In genomic region chr4:88765729-88766128, GRCh38 we compare ENCODE assay signal across 7 cellular contexts.
DNase-seq lines count a peak whose midpoint lies in the region; ATAC-seq, FAIRE-seq and TF ChIP-seq lines count a peak whose summit lies in the region.

No MANE protein-coding gene starts in this region.

- no peak for TF ChIP-seq POLR2A in IMR-90 (IDR thresholded peaks at IDR 0.05; ENCODE audit: low read depth, low read length)

- no peak overlapping the region for H4K91ac ChIP-seq in IMR-90 (ENCODE audit: insufficient read depth, low read depth, low read length)

- no peak for TF ChIP-seq CTCF in IMR-90 (conservative IDR thresholded peaks at IDR 0.05; ENCODE audit: low read depth, low read length)
- TF ChIP-seq CTCF in cardiac fibroblast (IDR thresholded peaks at IDR 0.05; ENCODE audit: low read depth, low read length) = no peak
- TF ChIP-seq CTCF in keratinocyte (optimal IDR thresholded peaks at IDR 0.05 in 1 of 3, IDR thresholded peaks at IDR 0.05 in 1 of 3, conservative IDR thresholded peaks at IDR 0.05 in 1 of 3; ENCODE audit: extremely low read depth in 1 of 3, insufficient read depth in 2 of 3, low read length in 3 of 3) = no peak

- TF ChIP-seq RAD21 in IMR-90 (IDR thresholded peaks at IDR 0.05; ENCODE audit: low read length) = no peak

- ATAC-seq in IMR-90 (ENCODE audit: low read depth) (peak; percentile 95), aorta (ENCODE audit: low FRiP score) (peak; percentile 70)

- CTCF ChIA-PET in IMR-90 (lab: Yijun Ruan, JAX) = interaction anchor here (0.8 kb wide), 1 partner anchor 10 kb away, joined by 3 read pairs; no protein-coding TSS in a partner anchor

- H3K27me3 ChIP-seq in IMR-90 (ENCODE audit: control insufficient read depth, insufficient read depth, low read length) (no peaks in the 10 kb centered on the region), keratinocyte (ENCODE audit: control insufficient read depth, extremely low read depth, insufficient read depth, low read length) (no peaks in the 10 kb centered on the region), aorta (ENCODE audit: control insufficient read depth in 1 of 2, insufficient read depth in 2 of 2, low read length in 1 of 2) (no peaks in the 10 kb centered on the region)

- H3K4ac ChIP-seq in IMR-90 (ENCODE audit: low read depth, low read length) = no peak overlapping the region

- H2BK15ac ChIP-seq in IMR-90 (ENCODE audit: low read depth, low read length) = no peak overlapping the region

- H2BK5ac ChIP-seq in IMR-90 (ENCODE audit: low read depth, low read length, poor library complexity, severe bottlenecking) = no peak overlapping the region

- POLR2A ChIA-PET in IMR-90 (lab: Charles Lee; ENCODE audit: unreplicated experiment) = no interaction called here

- FAIRE-seq in keratinocyte (lab: Jason Lieb, UNC) = peak; percentile 86

- in situ Hi-C loops in IMR-90 (cut with MboI; ENCODE audit: low sequenced_read_pairs) = no loop called here

- no peak overlapping the region for H3K14ac ChIP-seq in IMR-90 (replicated peaks; ENCODE audit: low read depth, low read length)

- H3K27ac ChIP-seq in IMR-90 (ENCODE audit: insufficient read depth, low read length) (no peak overlapping the region), keratinocyte (ENCODE audit: control insufficient read depth, insufficient read depth, low read length) (no peak overlapping the region), aorta (ENCODE audit: low read depth in 1 of 2, low read length in 2 of 2) (no peak overlapping the region)

- H3K9ac ChIP-seq in IMR-90 (ENCODE audit: low read depth, low read length) = no peak overlapping the region
- H3K9ac ChIP-seq in keratinocyte (ENCODE audit: control insufficient read depth, extremely low read depth, insufficient read depth, low read length) = no peak overlapping the region

- no peaks in the 10 kb centered on the region for H3K9me3 ChIP-seq in IMR-90 (ENCODE audit: control insufficient read depth, insufficient read depth, low read length)
- H3K9me3 ChIP-seq in keratinocyte (ENCODE audit: control insufficient read depth, low read depth, low read length) = no peaks in the 10 kb centered on the region
- no peaks in the 10 kb centered on the region for H3K9me3 ChIP-seq in aorta (ENCODE audit: control insufficient read depth, low read length)

- BruUV-seq in IMR-90 (replicated peaks; lab: Mats Ljungman, UMichigan) = no TSS peak

- H2BK120ac ChIP-seq in IMR-90 (ENCODE audit: low read depth, low read length) = no peak overlapping the region

- intact Hi-C loops in IMR-90 (cut with micrococcal nuclease) = no loop called here
- intact Hi-C loops in aorta (cut with DNase I) = no loop called here

- H4K8ac ChIP-seq in IMR-90 (ENCODE audit: low read depth in 2 of 2, low read length in 2 of 2) = no peak overlapping the region

- H4K5ac ChIP-seq in IMR-90 (ENCODE audit: low read depth, low read length) = no peak overlapping the region

- no peak overlapping the region for H3K56ac ChIP-seq in IMR-90 (ENCODE audit: extremely low read depth, insufficient read depth, low read length)

- H2BK20ac ChIP-seq in IMR-90 (ENCODE audit: low read depth, low read length) = no peak overlapping the region

- H3K79me2 ChIP-seq in keratinocyte (ENCODE audit: control insufficient read depth, insufficient read depth, low read length) = no peaks in the 10 kb centered on the region

- no peak overlapping the region for H3K18ac ChIP-seq in IMR-90 (ENCODE audit: low read depth, low read length)

- dilution Hi-C loops in IMR-90 (cut with HindIII; ENCODE audit: low sequenced_read_pairs, unreplicated experiment) (no loop called here), keratinocyte (cut with MboI; ENCODE audit: extremely low pct_ligation_motif_present, low sequenced_read_pairs) (no loop called here)

- WGBS in IMR-90 (ENCODE audit: extremely low coverage in 2 of 2, insufficient read length in 1 of 2), 2 experiments = no CpG with 5 or more reads among the region's 2 CpGs
- WGBS in aorta, 2 donors = 2 to 5% methylated on average over 2 of the region's 2 CpGs

- no peak overlapping the region for H2AFZ ChIP-seq in IMR-90 (replicated peaks; ENCODE audit: low read length, poor library complexity)
- no peak overlapping the region for H2AFZ ChIP-seq in keratinocyte (ENCODE audit: control insufficient read depth, low read length)

- peaks cover 6% of the 10 kb centered on the region for H3K36me3 ChIP-seq in IMR-90 (ENCODE audit: control insufficient read depth, insufficient read depth, low read length)
- no peaks in the 10 kb centered on the region for H3K36me3 ChIP-seq in keratinocyte (ENCODE audit: control insufficient read depth in 2 of 2, extremely low read depth in 1 of 2, insufficient read depth in 2 of 2, low read length in 2 of 2)
- H3K36me3 ChIP-seq in aorta (ENCODE audit: control insufficient read depth in 1 of 2, insufficient read depth in 2 of 2, low read length in 1 of 2) = no peaks in the 10 kb centered on the region

- no peaks in the 10 kb centered on the region for H3K79me1 ChIP-seq in IMR-90 (ENCODE audit: low read depth in 1 of 2, low read length in 2 of 2)

- H2AK9ac ChIP-seq in IMR-90 (replicated peaks; ENCODE audit: low read depth, low read length, poor library complexity) = no peak overlapping the region

- H4K20me1 ChIP-seq in IMR-90 (ENCODE audit: insufficient read depth, low read length) (no peaks in the 10 kb centered on the region), keratinocyte (ENCODE audit: control insufficient read depth, extremely low read depth, insufficient read depth, low read length) (no peaks in the 10 kb centered on the region)

- no peak overlapping the region for H2AK5ac ChIP-seq in IMR-90 (ENCODE audit: low read depth, low read length)

- H3K4me3 ChIP-seq in IMR-90 (ENCODE audit: insufficient read depth, low read depth, low read length) = no peak overlapping the region
- H3K4me3 ChIP-seq in cardiac fibroblast (replicated peaks in 1 of 2; ENCODE audit: low read depth in 2 of 2, low read length in 2 of 2) = no peak overlapping the region
- no peak overlapping the region for H3K4me3 ChIP-seq in keratinocyte (ENCODE audit: control insufficient read depth in 2 of 3, extremely low read depth in 1 of 3, insufficient read depth in 2 of 3, low read depth in 1 of 3, low read length in 3 of 3)
- no peak overlapping the region for H3K4me3 ChIP-seq in aorta (ENCODE audit: low read length in 2 of 2)

- no peaks in the 10 kb centered on the region; the same call in 1 of the 2 replicates for H3K4me1 ChIP-seq in IMR-90 (ENCODE audit: control insufficient read depth, insufficient read depth, low read length)
- H3K4me1 ChIP-seq in keratinocyte (ENCODE audit: control insufficient read depth, extremely low read depth, insufficient read depth, low read length) = no peaks in the 10 kb centered on the region
- peaks cover 0 to 7% of the 10 kb centered on the region in 2 donors for H3K4me1 ChIP-seq in aorta (ENCODE audit: control insufficient read depth in 1 of 2, insufficient read depth in 2 of 2, low read length in 2 of 2)

- DNase-seq in IMR-90 = peak; percentile 84
- peak; percentile 80 to 81 for DNase-seq in cardiac fibroblast (ENCODE audit: low read depth in 2 of 2)
- DNase-seq in keratinocyte (ENCODE audit: low read depth, low spot score) = no peak
- DNase-seq in aorta = peak; percentile 59 to 84
- no peak for DNase-seq in NCI-H146 treated with DMSO at 0.1 percent for 48 hours (lab: John Stamatoyannopoulos, UW; ENCODE audit: unreplicated experiment)
- DNase-seq in OCI-M1 (lab: John Stamatoyannopoulos, UW) = no peak
- DNase-seq in COLO668 (lab: John Stamatoyannopoulos, UW; ENCODE audit: unreplicated experiment) = no peak

- H3K23ac ChIP-seq in IMR-90 (ENCODE audit: low read depth, low read length) = no peak overlapping the region

- H3K4me2 ChIP-seq in IMR-90 (ENCODE audit: low read depth, low read length) = no peak overlapping the region
- H3K4me2 ChIP-seq in keratinocyte (ENCODE audit: control insufficient read depth, extremely low read depth, insufficient read depth, low read depth, low read length) = no peak overlapping the region

- peaks cover 5% of the 10 kb centered on the region for H3K9me1 ChIP-seq in IMR-90 (ENCODE audit: insufficient read depth, low read length)
- H3K9me1 ChIP-seq in keratinocyte (ENCODE audit: control insufficient read depth, extremely low read depth, insufficient read depth, low read length) = no peaks in the 10 kb centered on the region

TF ChIP-seq in IMR-90, 13 proteins besides CTCF, POLR2A, EP300 and RAD21:
- TF ChIP-seq CEBPB (IDR thresholded peaks at IDR 0.05; ENCODE audit: low read depth, low read length) (0 out of 2 replicates have a peak, but pooled peaks have one; percentile 24), RFX5 (IDR thresholded peaks at IDR 0.05; ENCODE audit: low read depth, low read length) (no peak), BHLHE40 (IDR thresholded peaks at IDR 0.05; ENCODE audit: low read depth, low read length) (peak; percentile 86), MXI1 (IDR thresholded peaks at IDR 0.05; ENCODE audit: borderline replicate concordance, low read depth, low read length) (peak; percentile 78), FOS (IDR thresholded peaks at IDR 0.05; ENCODE audit: low read depth, low read length) (peak; percentile 77)

Comparison
In these comparisons a context has a peak if more than half of its experiments do, and no peak if none do; other contexts are left out.
1. DNase-seq: peak in IMR-90 (single experiment), cardiac fibroblast (2 of 2) and aorta (2 of 2); none in keratinocyte (single experiment), NCI-H146 treated with DMSO at 0.1 percent for 48 hours (single experiment), OCI-M1 (single experiment) and COLO668 (single experiment).